In genomic region chr15:88258021-88258641, GRCh38 we compare ENCODE assay signal across 8 cellular contexts. TPM values are rescaled to one million over a fixed set of nuclear protein-coding genes. Genes with fewer than 3 reads are reported as not detected.
DNase-seq lines count a peak whose midpoint lies in the region; ATAC-seq and TF ChIP-seq lines count a peak whose summit lies in the region.

No MANE protein-coding gene starts in this region.

- H3K27ac ChIP-seq in HCT116 (ENCODE audit: low read depth, low read length), result no peak overlapping the region
- peak overlapping the region; percentile 83 to 86 for H3K27ac ChIP-seq in ascending aorta
- peak overlapping the region; percentile 32 for H3K27ac ChIP-seq in layer of hippocampus (ENCODE audit: low read depth, low read length)
- H3K27ac ChIP-seq in Peyer's patch, result no peak overlapping the region

- H3K27me3 Mint-ChIP-seq in effector memory CD8-positive, alpha-beta T cell, result peaks cover 74 to 100% of the 10 kb centered on the region in 2 donors

- intact Hi-C loops in HCT116 (cut with micrococcal nuclease), result no loop called here
- intact Hi-C loops in ascending aorta (cut with DNase I), result loop anchor here (1.0 to 10.0 kb wide), 3 partner anchors 16 to 783 kb away; no protein-coding TSS in a partner anchor

- TF ChIP-seq RAD21 in HCT116 (IDR thresholded peaks at IDR 0.05; ENCODE audit: low read depth), result no peak

- ATAC-seq in HCT116 (peak; percentile 66; the same call in 1 of the 2 replicates), HG02763 (IDR thresholded peaks at IDR 0.05; ENCODE audit: unreplicated experiment) (no peak)
- no peak for ATAC-seq in effector memory CD8-positive, alpha-beta T cell (replicated peaks)

- H3K4me1 ChIP-seq in HCT116 (ENCODE audit: control insufficient read depth in 1 of 2, insufficient read depth in 2 of 2, low read length in 2 of 2) (no peaks in the 10 kb centered on the region), ascending aorta (peaks cover 4 to 12% of the 10 kb centered on the region in 2 donors), Peyer's patch (peaks cover 0 to 20% (median 0%) of the 10 kb centered on the region in 4 donors)

- H3K9ac ChIP-seq in HCT116 (ENCODE audit: low read length), result no peak overlapping the region

- RAD21 ChIA-PET in HCT116 (lab: Charles Lee; ENCODE audit: low non-redundant PET in 1 of 2, low total read pairs in 2 of 2, uncharacterized antibody in 2 of 2, unreplicated experiment in 2 of 2), result no interaction called here

- H3K4me3 Mint-ChIP-seq in effector memory CD8-positive, alpha-beta T cell, result peak overlapping the region in 1 of 2 donors; percentile 81

- no peak overlapping the region for H3K4me2 ChIP-seq in HCT116 (ENCODE audit: low read length)

- CTCF ChIA-PET in HCT116 (lab: Charles Lee), result no interaction called here

- H3K27ac Mint-ChIP-seq in effector memory CD8-positive, alpha-beta T cell, result no peak overlapping the region

- H3K27me3 ChIP-seq in HCT116 (ENCODE audit: insufficient read depth, low read length) (0 out of 2 replicates have a peak, but pooled peaks cover 3% of the 10 kb centered on the region), ascending aorta (no peaks in the 10 kb centered on the region), layer of hippocampus (ENCODE audit: control insufficient read depth, insufficient read depth, low read length) (peaks cover 2% of the 10 kb centered on the region), Peyer's patch (peaks cover 0 to 24% of the 10 kb centered on the region in 2 donors)

- H3K9me3 Mint-ChIP-seq in effector memory CD8-positive, alpha-beta T cell, result no peaks in the 10 kb centered on the region

- POLR2A ChIA-PET in HCT116 (lab: Charles Lee), result no interaction called here

- H4K20me1 ChIP-seq in HCT116 (ENCODE audit: insufficient read depth), result no peaks in the 10 kb centered on the region

- no peaks in the 10 kb centered on the region for H3K36me3 ChIP-seq in HCT116 (ENCODE audit: control insufficient read depth in 1 of 2, insufficient read depth in 2 of 2, low read length in 2 of 2)
- no peaks in the 10 kb centered on the region for H3K36me3 ChIP-seq in ascending aorta
- H3K36me3 ChIP-seq in Peyer's patch, result no peaks in the 10 kb centered on the region

- H3K4me3 ChIP-seq in AG10803 (ENCODE audit: low read length), result no peak overlapping the region
- H3K4me3 ChIP-seq in HCT116 (replicated peaks in 1 of 2; ENCODE audit: low read depth in 1 of 2, low read length in 2 of 2), result no peak overlapping the region
- H3K4me3 ChIP-seq in ascending aorta, result peak overlapping the region; percentile 76 to 79
- no peak overlapping the region for H3K4me3 ChIP-seq in Peyer's patch

- peak; percentile 30; the same call in 1 of the 2 replicates for TF ChIP-seq CTCF in AG10803 (conservative IDR thresholded peaks at IDR 0.05; ENCODE audit: low read length)
- peak in 2 of 3 experiments; percentile 47 to 50; a peak in 4 of 6 replicates for TF ChIP-seq CTCF in HCT116 (IDR thresholded peaks at IDR 0.05 in 2 of 3, conservative IDR thresholded peaks at IDR 0.05 in 1 of 3; ENCODE audit: borderline replicate concordance in 1 of 3, insufficient read depth in 1 of 3, low read depth in 2 of 3, low read length in 2 of 3)
- TF ChIP-seq CTCF in ascending aorta (IDR thresholded peaks at IDR 0.05), result peak in 2 of 3 experiments; percentile 41 to 60
- no peak for TF ChIP-seq CTCF in Peyer's patch (IDR thresholded peaks at IDR 0.05)
- TF ChIP-seq CTCF in GM10266 (IDR thresholded peaks at IDR 0.05; ENCODE audit: control insufficient read depth, insufficient read depth, low read depth, missing control alignments), result no peak

- peaks cover 0 to 13% of the 10 kb centered on the region in 2 donors for H3K4me1 Mint-ChIP-seq in effector memory CD8-positive, alpha-beta T cell (ENCODE audit: low read depth in 2 of 2)

- peaks cover 5% of the 10 kb centered on the region for H3K36me3 Mint-ChIP-seq in effector memory CD8-positive, alpha-beta T cell (ENCODE audit: insufficient read depth)

- DNase-seq in AG10803 (ENCODE audit: low read depth) (peak; percentile 11), HCT116 (ENCODE audit: low read depth, low spot score) (peak; percentile 16), ascending aorta (ENCODE audit: low spot score in 2 of 2) (peak in 1 of 2 donors; percentile 90), Peyer's patch (no peak), GM10266 (ENCODE audit: extremely low spot score) (no peak)
- DNase-seq in effector memory CD8-positive, alpha-beta T cell, result no peak

- no peaks in the 10 kb centered on the region for H3K9me2 ChIP-seq in HCT116 (ENCODE audit: insufficient read depth)

- TF ChIP-seq POLR2A in HCT116 (IDR thresholded peaks at IDR 0.05; ENCODE audit: borderline replicate concordance, extremely low read depth, insufficient read depth, insufficient read length), result no peak
- no peak for TF ChIP-seq POLR2A in Peyer's patch (IDR thresholded peaks at IDR 0.05)

- BruUV-seq in HCT116 (replicated peaks; lab: Mats Ljungman, UMichigan), result no TSS peak

- H3K79me2 ChIP-seq in HCT116 (ENCODE audit: insufficient read depth, low read length), result no peaks in the 10 kb centered on the region

- H3K9me3 ChIP-seq in HCT116 (ENCODE audit: control insufficient read depth in 1 of 2, insufficient read depth in 1 of 2, low read depth in 1 of 2, low read length in 2 of 2) (no peaks in the 10 kb centered on the region), ascending aorta (no peaks in the 10 kb centered on the region), Peyer's patch (no peaks in the 10 kb centered on the region)

- no peak overlapping the region for H2AFZ ChIP-seq in HCT116 (ENCODE audit: low read depth, low read length, poor library complexity, severe bottlenecking)

TF ChIP-seq in HCT116, 20 proteins besides CTCF, POLR2A, EP300 and RAD21:
- TF ChIP-seq MAX (IDR thresholded peaks at IDR 0.05), result no peak
- TF ChIP-seq EGR1 (IDR thresholded peaks at IDR 0.05; ENCODE audit: low read depth), result no peak
- no peak for TF ChIP-seq ELF1 (IDR thresholded peaks at IDR 0.05; ENCODE audit: borderline replicate concordance, low read depth)
- TF ChIP-seq, protein P1, sequence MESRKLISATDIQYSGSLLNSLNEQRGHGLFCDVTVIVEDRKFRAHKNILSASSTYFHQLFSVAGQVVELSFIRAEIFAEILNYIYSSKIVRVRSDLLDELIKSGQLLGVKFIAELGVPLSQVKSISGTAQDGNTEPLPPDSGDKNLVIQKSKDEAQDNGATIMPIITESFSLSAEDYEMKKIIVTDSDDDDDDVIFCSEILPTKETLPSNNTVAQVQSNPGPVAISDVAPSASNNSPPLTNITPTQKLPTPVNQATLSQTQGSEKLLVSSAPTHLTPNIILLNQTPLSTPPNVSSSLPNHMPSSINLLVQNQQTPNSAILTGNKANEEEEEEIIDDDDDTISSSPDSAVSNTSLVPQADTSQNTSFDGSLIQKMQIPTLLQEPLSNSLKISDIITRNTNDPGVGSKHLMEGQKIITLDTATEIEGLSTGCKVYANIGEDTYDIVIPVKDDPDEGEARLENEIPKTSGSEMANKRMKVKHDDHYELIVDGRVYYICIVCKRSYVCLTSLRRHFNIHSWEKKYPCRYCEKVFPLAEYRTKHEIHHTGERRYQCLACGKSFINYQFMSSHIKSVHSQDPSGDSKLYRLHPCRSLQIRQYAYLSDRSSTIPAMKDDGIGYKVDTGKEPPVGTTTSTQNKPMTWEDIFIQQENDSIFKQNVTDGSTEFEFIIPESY (IDR thresholded peaks at IDR 0.05; ENCODE audit: extremely low read depth, insufficient replicate concordance, low read length), result no peak
- TF ChIP-seq JUND (IDR thresholded peaks at IDR 0.05), result no peak
- TF ChIP-seq ZFX (IDR thresholded peaks at IDR 0.05), result no peak
- no peak for TF ChIP-seq FOSL1 (IDR thresholded peaks at IDR 0.05; ENCODE audit: low read depth)
- TF ChIP-seq POLR2AphosphoS5 (IDR thresholded peaks at IDR 0.05; ENCODE audit: low read depth, low read length), result no peak
- no peak for TF ChIP-seq SP1 (IDR thresholded peaks at IDR 0.05; ENCODE audit: low read depth)
- TF ChIP-seq EZH2phosphoT487 (IDR thresholded peaks at IDR 0.05; ENCODE audit: borderline replicate concordance), result no peak

RNA-seq across cellular contexts. Expression of gene NTRK3, which starts 1.6 kb away (rescaled TPM):
- total RNA-seq in HCT116 (2021; ENCODE audit: unreplicated experiment) (not detected), ascending aorta (52.7 TPM), Peyer's patch (1 to 10 TPM in 3 of 4 donors, under 1 TPM in 1; 0.35 to 5.8 (median 3.0) TPM)
- not detected in 2 replicates for polyA plus RNA-seq in HCT116 (2012)

Comparison
In these comparisons a context has a peak if more than half of its experiments do, and no peak if none do; other contexts are left out.
1. DNase-seq: peak in AG10803 (single experiment) and HCT116 (single experiment); none in Peyer's patch (0 of 3), effector memory CD8-positive, alpha-beta T cell (0 of 3) and GM10266 (single experiment).
2. H3K4me3 ChIP-seq: peak in ascending aorta (2 of 2); none in AG10803 (single experiment), HCT116 (0 of 2) and Peyer's patch (0 of 4).
3. CTCF ChIP-seq: peak in AG10803 (single experiment), HCT116 (2 of 3) and ascending aorta (2 of 3); none in Peyer's patch (0 of 6) and GM10266 (single experiment).
4. H3K27ac ChIP-seq: peak in ascending aorta (2 of 2) and layer of hippocampus (single experiment); none in HCT116 (single experiment) and Peyer's patch (0 of 4).